Comparison of ENCODE assay signal across 27 cellular contexts in genomic region chr2:25122367-25122766, GRCh38. TPM values are rescaled to one million over a fixed set of nuclear protein-coding genes. Genes with fewer than 3 reads are reported as not detected.
"Had no signal": no experiment of that assay in that cellular context is flagged by ENCODE, and none has a peak within 500 bp of the region (broad histone marks: within the 10 kb centered on the region; RNA-seq: fewer than 3 reads in every experiment).

No MANE protein-coding gene starts in this region.

- H3K4me3 Mint-ChIP-seq: immature natural killer cell, mesothelial cell of epicardium, naive B cell had no signal

- DNase-seq: dermis blood vessel endothelial cell; effector CD4-positive, alpha-beta T cell; effector memory CD4-positive, alpha-beta T cell; foreskin keratinocyte; heart left ventricle; hypothalamus; immature natural killer cell; islet precursor cell; left cardiac atrium; left ventricle myocardium superior; lower lobe of right lung; mesenchymal stem cell; mucosa of descending colon; naive B cell had no signal

- H3K9me3 Mint-ChIP-seq: immature natural killer cell, mesothelial cell of epicardium had no signal

- H2AFZ ChIP-seq: hepatocyte had no signal

- H3K4me1 ChIP-seq: esophagus muscularis mucosa, foreskin keratinocyte, gastroesophageal sphincter, heart left ventricle, left lung, lower lobe of right lung had no signal

- H3K4me3 ChIP-seq: coronary artery, dorsolateral prefrontal cortex, esophagus muscularis mucosa, gastroesophageal sphincter, heart left ventricle, hepatocyte, left lung, lower lobe of right lung, mucosa of descending colon had no signal

- H3K79me2 ChIP-seq: hepatocyte had no signal

- H3K9me3 ChIP-seq: esophagus muscularis mucosa, gastroesophageal sphincter, heart left ventricle, left lung, lower lobe of right lung, mucosa of descending colon had no signal

- H3K27me3 ChIP-seq: dorsolateral prefrontal cortex, esophagus muscularis mucosa, gastroesophageal sphincter, heart left ventricle, hepatocyte, left lung had no signal

- H3K27ac Mint-ChIP-seq: immature natural killer cell, mesothelial cell of epicardium, naive B cell had no signal

- H3K36me3 Mint-ChIP-seq: immature natural killer cell, naive B cell had no signal

- H3K27ac ChIP-seq: coronary artery, dorsolateral prefrontal cortex, esophagus muscularis mucosa, foreskin keratinocyte, gastroesophageal sphincter, heart left ventricle, hepatocyte, left lung, lower lobe of right lung had no signal

- H3K4me2 ChIP-seq: hepatocyte had no signal

- ATAC-seq: foreskin keratinocyte, gastroesophageal sphincter, heart left ventricle, left cardiac atrium, left lung, left ventricle myocardium superior, lower lobe of right lung, mucosa of descending colon had no signal

- H3K4me1 Mint-ChIP-seq: mesothelial cell of epicardium had no signal

- FAIRE-seq: colon, endothelial cell of umbilical vein, frontal cortex had no signal

- H3K36me3 ChIP-seq: gastroesophageal sphincter, left lung, lower lobe of right lung had no signal

RNA-seq across cellular contexts. Expression of gene POMC, which starts 46.0 kb away (rescaled TPM):
- total RNA-seq: fibroblast of villous mesenchyme, mesothelial cell of epicardium, myocyte had no signal
- polyA plus RNA-seq: fibroblast of lung had no signal
